ENCODE assay signal across 10 cellular contexts in the genomic region with DNA sequence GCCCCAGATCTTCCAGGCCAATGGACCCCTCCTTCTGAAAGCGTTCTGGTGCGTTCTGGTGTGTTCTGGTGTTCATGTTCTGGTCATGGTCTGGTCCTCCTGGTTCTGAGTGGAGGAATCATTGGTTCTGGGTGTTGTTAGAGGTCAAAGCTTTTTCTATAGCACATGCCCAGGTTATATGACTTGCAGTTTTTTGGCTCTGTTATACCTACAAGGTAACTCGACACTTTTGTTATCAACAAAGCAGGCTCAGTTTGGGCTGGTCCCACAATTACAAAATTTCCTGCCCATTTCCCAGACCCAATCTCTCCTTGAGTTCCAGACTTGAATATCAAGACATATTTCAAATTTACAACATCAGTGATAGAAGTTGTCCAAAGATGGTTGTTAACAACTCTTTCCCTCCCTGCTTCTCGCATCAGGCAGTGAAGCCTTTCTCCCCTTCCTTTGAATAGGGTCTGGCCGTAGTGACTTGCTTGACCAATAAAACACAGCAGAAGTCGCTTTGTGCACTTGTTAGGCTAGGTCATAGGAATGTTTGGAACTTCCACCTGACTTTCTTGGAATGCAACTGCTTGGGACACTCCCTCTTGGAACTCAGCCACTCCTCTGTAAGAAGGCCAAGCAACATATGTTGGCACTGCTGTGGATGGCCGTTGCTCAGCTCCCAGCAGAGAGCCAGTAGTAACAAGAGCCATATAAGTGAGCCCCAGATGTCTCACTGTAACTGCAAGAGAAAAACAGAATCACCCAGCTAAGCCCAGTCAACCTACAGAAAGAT.
A peak's percentile ranks its signal among the peaks of the same experiment; 100 is the strongest.
DNase-seq lines count a peak whose midpoint lies in the region; ATAC-seq, FAIRE-seq and TF ChIP-seq lines count a peak whose summit lies in the region.
"Had no signal": no experiment of that assay in that cellular context is flagged by ENCODE, and none has a peak within 500 bp of the region (broad histone marks: within the 10 kb centered on the region; RNA-seq: fewer than 3 reads in every experiment).

No MANE protein-coding gene starts in this region.

- H4K8ac ChIP-seq in H1 (ENCODE audit: extremely low read depth, insufficient read depth, low read length): no peak overlapping the region

- H2AK5ac ChIP-seq in H1 (ENCODE audit: low read depth, low read length): peak overlapping the region; percentile 88; the same call in 1 of the 2 replicates

- peak overlapping the region in 6 of 11 experiments; percentile 8 to 92 (median 61); a peak in 6 of 22 replicates for H3K27ac ChIP-seq in BLaER1 treated with 17β-estradiol and CSF1 and Interleukin-3, amounts not matched to agents 10 nM and 100 nM
- H3K27ac ChIP-seq in MM.1S (ENCODE audit: low read length) (peak overlapping the region; percentile 71; the same call in 1 of the 2 replicates), H1 (ENCODE audit: low read depth, low read length) (no peak overlapping the region)

- peaks cover 16% of the 10 kb centered on the region for H3F3A ChIP-seq in MM.1S (ENCODE audit: insufficient read depth, low read length)

- no peak for TF ChIP-seq RAD21 in H1 (IDR thresholded peaks at IDR 0.05 in 1 of 2, conservative IDR thresholded peaks at IDR 0.05 in 1 of 2; ENCODE audit: low read depth in 2 of 2, low read length in 2 of 2)

- H3K27me3 Mint-ChIP-seq in mesothelial cell of epicardium (ENCODE audit: low read depth): no peaks in the 10 kb centered on the region

- no peak overlapping the region for H3K4me3 Mint-ChIP-seq in mesothelial cell of epicardium

- H2AFZ ChIP-seq in MM.1S (ENCODE audit: low read length) (peak overlapping the region; percentile 41), H1 (ENCODE audit: low read length) (peak overlapping the region; percentile 13; the same call in 1 of the 2 replicates)

- intact Hi-C loops in posterior vena cava (cut with DNase I): loop anchor here in 1 of 2 donors (10.0 kb wide), 1 partner anchor 132 kb away; no protein-coding TSS in a partner anchor

- H3K36me3 ChIP-seq in BLaER1 treated with 17β-estradiol and CSF1 and Interleukin-3, amounts not matched to agents 10 nM and 100 nM: 0 out of 22 replicates have a peak, but pooled peaks cover 0 to 6% (median 0%) of the 10 kb centered on the region in 11 experiments
- H3K36me3 ChIP-seq in MM.1S (replicated peaks; ENCODE audit: insufficient read depth, low read length) (no peaks in the 10 kb centered on the region), H1 (ENCODE audit: control insufficient read depth in 2 of 4, insufficient read depth in 4 of 4, low read length in 3 of 4) (no peaks in the 10 kb centered on the region)

- peak overlapping the region; percentile 95; the same call in 1 of the 2 replicates for H2BK20ac ChIP-seq in H1 (ENCODE audit: low read length)

- POLR2A ChIA-PET in H1 (lab: Charles Lee; ENCODE audit: partially characterized antibody): interaction anchor here (1.3 to 2.5 kb wide), 2 partner anchors 21 to 126 kb away, joined by 4 to 12 read pairs; no protein-coding TSS in a partner anchor

- H3K79me2 ChIP-seq in MM.1S (ENCODE audit: low read length) (no peaks in the 10 kb centered on the region), H1 (ENCODE audit: control insufficient read depth in 1 of 2, insufficient read depth in 2 of 2, low read length in 2 of 2) (no peaks in the 10 kb centered on the region)

- H2BK15ac ChIP-seq in H1 (ENCODE audit: low read length): no peak overlapping the region; the same call in 1 of the 2 replicates

- ATAC-seq in HG03457 (IDR thresholded peaks at IDR 0.05; ENCODE audit: unreplicated experiment): no peak

- peak overlapping the region; percentile 82 for H2BK5ac ChIP-seq in H1 (ENCODE audit: low read depth, low read length)

- H4K20me1 ChIP-seq in BLaER1 treated with 17β-estradiol and CSF1 and Interleukin-3, amounts not matched to agents 10 nM and 100 nM: no peaks in the 10 kb centered on the region
- H4K20me1 ChIP-seq in MM.1S (ENCODE audit: insufficient read depth, low read length): no peaks in the 10 kb centered on the region
- H4K20me1 ChIP-seq in H1 (replicated peaks in 1 of 2; ENCODE audit: control insufficient read depth in 1 of 2, insufficient read depth in 2 of 2, low read length in 2 of 2): no peaks in the 10 kb centered on the region

- 81% methylated on average over 6 of the region's 7 CpGs; no CpG with 5 or more reads in 1 of the 2 experiments for whole genome bisulfite sequencing in H1 (ENCODE audit: extremely low coverage in 1 of 2, insufficient coverage in 1 of 2, insufficient read length in 1 of 2, insufficient replicate concordance in 2 of 2, low coverage in 1 of 2, low lambda C conversion rate in 2 of 2, missing lambda C conversion rate in 1 of 2), 2 experiments

- H3K27ac Mint-ChIP-seq in mesothelial cell of epicardium: peak overlapping the region; percentile 85

- H3K18ac ChIP-seq in H1 (ENCODE audit: extremely low read depth, low read length): no peak overlapping the region

- no peak overlapping the region for H3K4ac ChIP-seq in H1 (replicated peaks; ENCODE audit: insufficient read length, low read depth, low read length)

- CTCF ChIA-PET in H1 (lab: Charles Lee; ENCODE audit: partially characterized antibody): interaction anchor here (0.8 to 10.4 kb wide), 5 partner anchors 10 to 200 kb away, joined by 3 to 145 read pairs (median 3); partner anchors contain the start of gene IL6

- H3K4me1 Mint-ChIP-seq in mesothelial cell of epicardium: peaks cover 29% of the 10 kb centered on the region

- no peak overlapping the region for H3K56ac ChIP-seq in H1 (replicated peaks; ENCODE audit: insufficient read length, low read depth, low read length)

- no peak overlapping the region for H3K23ac ChIP-seq in H1 (ENCODE audit: insufficient read length)

- TF ChIP-seq CTCF in MM.1S (IDR thresholded peaks at IDR 0.05; ENCODE audit: low read length) (no peak), H1 (IDR thresholded peaks at IDR 0.05; ENCODE audit: control extremely low read depth in 1 of 3, insufficient read depth in 1 of 3, low read depth in 1 of 3, low read length in 3 of 3) (no peak), mesothelial cell of epicardium (IDR thresholded peaks at IDR 0.05; ENCODE audit: unreplicated experiment) (no peak)

- no peaks in the 10 kb centered on the region for H3K23me2 ChIP-seq in H1 (ENCODE audit: low read depth, low read length)

- no peak overlapping the region for H4K91ac ChIP-seq in H1 (replicated peaks; ENCODE audit: insufficient read length, low read length)

- DNase-seq in MM.1S: no peak
- DNase-seq in H1 (ENCODE audit: low read depth in 1 of 2, low spot score in 2 of 2): no peak
- no peak for DNase-seq in mesothelial cell of epicardium (ENCODE audit: low spot score in 2 of 2, unreplicated experiment in 2 of 2)
- DNase-seq in erythroblast (lab: John Stamatoyannopoulos, UW): no peak
- no peak for DNase-seq in NCI-H1417 treated with DMSO at 0.1 percent for 48 hours (lab: John Stamatoyannopoulos, UW)
- no peak for DNase-seq in posterior vena cava (ENCODE audit: low spot score)
- DNase-seq: activated gamma-delta T cell treated with Interleukin-2 at 50 U/mL for 16 hours, SHP77 treated with DMSO at 0.1 percent for 48 hours had no signal

- no peak overlapping the region for H3K4me3 ChIP-seq in BLaER1 treated with 17β-estradiol and CSF1 and Interleukin-3, amounts not matched to agents 10 nM and 100 nM
- H3K4me3 ChIP-seq in MM.1S (ENCODE audit: low read length): no peak overlapping the region
- H3K4me3 ChIP-seq in H1 (ENCODE audit: extremely low read depth in 1 of 4, insufficient read depth in 2 of 4, low read depth in 3 of 4, low read length in 4 of 4): no peak overlapping the region

- peaks cover 93 to 100% (median 97%) of the 10 kb centered on the region in 10 experiments for H3K4me1 ChIP-seq in BLaER1 treated with 17β-estradiol and CSF1 and Interleukin-3, amounts not matched to agents 10 nM and 100 nM
- H3K4me1 ChIP-seq in MM.1S (ENCODE audit: low read length) (peaks cover 47% of the 10 kb centered on the region), H1 (replicated peaks in 1 of 4; ENCODE audit: control insufficient read depth in 3 of 4, insufficient read depth in 4 of 4, low read length in 3 of 4) (peaks cover 4 to 17% (median 9%) of the 10 kb centered on the region in 4 experiments; a peak in 4 of 7 replicates)

- H2BK12ac ChIP-seq in H1 (ENCODE audit: low read depth, low read length): peak overlapping the region; percentile 96

- H2BK120ac ChIP-seq in H1 (replicated peaks; ENCODE audit: low read depth, low read length): no peak overlapping the region

- no peaks in the 10 kb centered on the region for H3K9me2 ChIP-seq in MM.1S (replicated peaks; ENCODE audit: insufficient read depth, low read length)

- no peaks in the 10 kb centered on the region; a peak in 2 of 22 replicates for H3K27me3 ChIP-seq in BLaER1 treated with 17β-estradiol and CSF1 and Interleukin-3, amounts not matched to agents 10 nM and 100 nM
- H3K27me3 ChIP-seq in MM.1S (replicated peaks; ENCODE audit: insufficient read depth, low read length) (no peaks in the 10 kb centered on the region), H1 (replicated peaks in 1 of 4; ENCODE audit: control insufficient read depth in 3 of 4, extremely low read depth in 1 of 4, insufficient read depth in 3 of 4, low read length in 3 of 4) (no peaks in the 10 kb centered on the region)

- H4K5ac ChIP-seq in H1 (ENCODE audit: insufficient read length, low read depth, low read length): no peak overlapping the region

- H3K79me1 ChIP-seq in H1 (ENCODE audit: low read depth, low read length): no peaks in the 10 kb centered on the region

- no peak for TF ChIP-seq EP300 in H1 (IDR thresholded peaks at IDR 0.05; ENCODE audit: borderline replicate concordance in 1 of 2, low read depth in 2 of 2, low read length in 2 of 2)

- H3K9me3 Mint-ChIP-seq in mesothelial cell of epicardium: peaks cover 8% of the 10 kb centered on the region

- no peaks in the 10 kb centered on the region for H3K36me3 Mint-ChIP-seq in mesothelial cell of epicardium

- H3K4me2 ChIP-seq in BLaER1 treated with 17β-estradiol and CSF1 and Interleukin-3, amounts not matched to agents 10 nM and 100 nM: peak overlapping the region; percentile 51 to 95 (median 77)
- H3K4me2 ChIP-seq in MM.1S (ENCODE audit: low read depth, low read length) (peak overlapping the region; percentile 53), H1 (ENCODE audit: insufficient read depth in 1 of 2, low read depth in 2 of 2, low read length in 2 of 2) (no peak overlapping the region)

- H3K9me3 ChIP-seq in BLaER1 treated with 17β-estradiol and CSF1 and Interleukin-3, amounts not matched to agents 10 nM and 100 nM (replicated peaks in 1 of 11): peaks cover 0 to 21% (median 7%) of the 10 kb centered on the region in 11 experiments; a peak in 12 of 22 replicates
- H3K9me3 ChIP-seq in MM.1S (replicated peaks; ENCODE audit: insufficient read depth, low read length) (no peaks in the 10 kb centered on the region), H1 (ENCODE audit: insufficient read depth in 2 of 2, low read depth in 1 of 2, low read length in 1 of 2) (no peaks in the 10 kb centered on the region)

- peak overlapping the region in 1 of 11 experiments; percentile 58; a peak in 1 of 22 replicates for H3K9ac ChIP-seq in BLaER1 treated with 17β-estradiol and CSF1 and Interleukin-3, amounts not matched to agents 10 nM and 100 nM
- H3K9ac ChIP-seq in MM.1S (ENCODE audit: low read length) (no peak overlapping the region), H1 (replicated peaks in 1 of 4; ENCODE audit: extremely low read depth in 1 of 4, low read depth in 3 of 4, low read length in 3 of 4) (no peak overlapping the region)

- FAIRE-seq in H1 (lab: Jason Lieb, UNC): peak; percentile 28

- no peak overlapping the region for H3K14ac ChIP-seq in H1 (ENCODE audit: insufficient read length)

- TF ChIP-seq POLR2A in H1 (IDR thresholded peaks at IDR 0.05; ENCODE audit: control extremely low read depth in 1 of 2, low read depth in 2 of 2, low read length in 2 of 2) (no peak), erythroblast (IDR thresholded peaks at IDR 0.05; ENCODE audit: low read length) (no peak)

Comparison
In these comparisons a context has a peak if more than half of its experiments do, and no peak if none do; other contexts are left out.
1. H3K4me2 ChIP-seq: peak in BLaER1 treated with 17β-estradiol and CSF1 and Interleukin-3, amounts not matched to agents 10 nM and 100 nM (11 of 11) and MM.1S (single experiment); none in H1 (0 of 2).